ENCODE assay signal across 10 cellular contexts in genomic region chr6:169250660-169251059, GRCh38. TPM values are rescaled to one million over a fixed set of nuclear protein-coding genes. Genes with fewer than 3 reads are reported as not detected.
DNase-seq lines count a peak whose midpoint lies in the region; ATAC-seq and TF ChIP-seq lines count a peak whose summit lies in the region.
"Had no signal": no experiment of that assay in that cellular context is flagged by ENCODE, and none has a peak within 500 bp of the region (broad histone marks: within the 10 kb centered on the region; RNA-seq: fewer than 3 reads in every experiment).

No MANE protein-coding gene starts in this region.

- H3K4me3 ChIP-seq in HCT116 (replicated peaks in 1 of 2; ENCODE audit: low read depth in 1 of 2, low read length in 2 of 2), result no peak overlapping the region

- peaks cover 0 to 9% of the 10 kb centered on the region in 2 experiments; a peak in 3 of 4 replicates for H3K4me1 ChIP-seq in HCT116 (ENCODE audit: control insufficient read depth in 1 of 2, insufficient read depth in 2 of 2, low read length in 2 of 2)

- no peaks in the 10 kb centered on the region for H3K36me3 ChIP-seq in HCT116 (ENCODE audit: control insufficient read depth in 1 of 2, insufficient read depth in 2 of 2, low read length in 2 of 2)

- H3K27ac ChIP-seq in HCT116 (ENCODE audit: low read depth, low read length), result no peak overlapping the region

- no peak overlapping the region for H2AFZ ChIP-seq in HCT116 (ENCODE audit: low read depth, low read length, poor library complexity, severe bottlenecking)

- no peak overlapping the region for H3K9ac ChIP-seq in HCT116 (ENCODE audit: low read length)

- ATAC-seq in HCT116, result peak; percentile 99
- peak; percentile 18 for ATAC-seq in left ventricle myocardium superior
- ATAC-seq in GM21529 (IDR thresholded peaks at IDR 0.05; ENCODE audit: unreplicated experiment), result no peak

- intact Hi-C loops in HCT116 (cut with micrococcal nuclease), result no loop called here
- intact Hi-C loops in left ventricle myocardium superior (cut with micrococcal nuclease), result no loop called here

- POLR2A ChIA-PET in HCT116 (lab: Charles Lee), result no interaction called here

- BruUV-seq in HCT116 (replicated peaks; lab: Mats Ljungman, UMichigan), result no TSS peak

- RAD21 ChIA-PET in HCT116 (lab: Charles Lee; ENCODE audit: low non-redundant PET in 1 of 2, low total read pairs in 2 of 2, uncharacterized antibody in 2 of 2, unreplicated experiment in 2 of 2), result no interaction called here

- TF ChIP-seq POLR2A in HCT116 (IDR thresholded peaks at IDR 0.05; ENCODE audit: borderline replicate concordance, extremely low read depth, insufficient read depth, insufficient read length), result no peak

- peak; percentile 23 for DNase-seq in HCT116 (ENCODE audit: low read depth, low spot score)
- peak in 51 of 56 donors; percentile 33 to 92 (median 66) for DNase-seq in amygdala (lab: John Stamatoyannopoulos, UW)
- DNase-seq in left ventricle myocardium superior, result no peak
- DNase-seq in smooth muscle cell of the brain vasculature (ENCODE audit: low read depth, low spot score), result peak; percentile 67
- no peak for DNase-seq in DMS 273 (lab: John Stamatoyannopoulos, UW; ENCODE audit: unreplicated experiment)
- DNase-seq in activated CD8-positive, alpha-beta memory T cell treated with anti-CD3 and anti-CD28 coated beads, Interleukin-2, amount 50 U/mL, for 48 hours, result no peak
- no peak for DNase-seq in SIG-M5 (lab: John Stamatoyannopoulos, UW)

- no peaks in the 10 kb centered on the region for H3K9me2 ChIP-seq in HCT116 (ENCODE audit: insufficient read depth)

- CTCF ChIA-PET in HCT116 (lab: Charles Lee), result no interaction called here

- H3K4me2 ChIP-seq in HCT116 (ENCODE audit: low read length), result no peak overlapping the region; the same call in 1 of the 2 replicates

- no peak for TF ChIP-seq CTCF in HCT116 (IDR thresholded peaks at IDR 0.05 in 2 of 3, conservative IDR thresholded peaks at IDR 0.05 in 1 of 3; ENCODE audit: borderline replicate concordance in 1 of 3, insufficient read depth in 1 of 3, low read depth in 2 of 3, low read length in 2 of 3)

- H4K20me1 ChIP-seq in HCT116 (ENCODE audit: insufficient read depth), result no peaks in the 10 kb centered on the region

- no peaks in the 10 kb centered on the region for H3K27me3 ChIP-seq in HCT116 (ENCODE audit: insufficient read depth, low read length)

- H3K9me3 ChIP-seq in HCT116 (ENCODE audit: control insufficient read depth in 1 of 2, insufficient read depth in 1 of 2, low read depth in 1 of 2, low read length in 2 of 2), result no peaks in the 10 kb centered on the region

- H3K79me2 ChIP-seq in HCT116 (ENCODE audit: insufficient read depth, low read length), result no peaks in the 10 kb centered on the region

- peak; percentile 22; the same call in 1 of the 2 replicates for TF ChIP-seq RAD21 in HCT116 (IDR thresholded peaks at IDR 0.05; ENCODE audit: low read depth)

TF ChIP-seq in HCT116, 20 proteins besides CTCF, POLR2A, EP300 and RAD21:
- TF ChIP-seq ATF3 (IDR thresholded peaks at IDR 0.05) (no peak), REST (IDR thresholded peaks at IDR 0.05; ENCODE audit: low read depth) (no peak), CBX3 (IDR thresholded peaks at IDR 0.05; ENCODE audit: low read depth) (no peak), YY1 (IDR thresholded peaks at IDR 0.05; ENCODE audit: extremely low read depth, insufficient replicate concordance, low read depth, low read length) (no peak), SP1 (IDR thresholded peaks at IDR 0.05; ENCODE audit: low read depth) (no peak), FOSL1 (IDR thresholded peaks at IDR 0.05; ENCODE audit: low read depth) (no peak), ZNF274 (IDR thresholded peaks at IDR 0.05; ENCODE audit: low read depth, low read length) (no peak), POLR2AphosphoS5 (IDR thresholded peaks at IDR 0.05; ENCODE audit: low read depth, low read length) (no peak), SIN3A (IDR thresholded peaks at IDR 0.05; ENCODE audit: low read depth) (no peak), ELF1 (IDR thresholded peaks at IDR 0.05; ENCODE audit: borderline replicate concordance, low read depth) (no peak)
- TF ChIP-seq, protein P1, sequence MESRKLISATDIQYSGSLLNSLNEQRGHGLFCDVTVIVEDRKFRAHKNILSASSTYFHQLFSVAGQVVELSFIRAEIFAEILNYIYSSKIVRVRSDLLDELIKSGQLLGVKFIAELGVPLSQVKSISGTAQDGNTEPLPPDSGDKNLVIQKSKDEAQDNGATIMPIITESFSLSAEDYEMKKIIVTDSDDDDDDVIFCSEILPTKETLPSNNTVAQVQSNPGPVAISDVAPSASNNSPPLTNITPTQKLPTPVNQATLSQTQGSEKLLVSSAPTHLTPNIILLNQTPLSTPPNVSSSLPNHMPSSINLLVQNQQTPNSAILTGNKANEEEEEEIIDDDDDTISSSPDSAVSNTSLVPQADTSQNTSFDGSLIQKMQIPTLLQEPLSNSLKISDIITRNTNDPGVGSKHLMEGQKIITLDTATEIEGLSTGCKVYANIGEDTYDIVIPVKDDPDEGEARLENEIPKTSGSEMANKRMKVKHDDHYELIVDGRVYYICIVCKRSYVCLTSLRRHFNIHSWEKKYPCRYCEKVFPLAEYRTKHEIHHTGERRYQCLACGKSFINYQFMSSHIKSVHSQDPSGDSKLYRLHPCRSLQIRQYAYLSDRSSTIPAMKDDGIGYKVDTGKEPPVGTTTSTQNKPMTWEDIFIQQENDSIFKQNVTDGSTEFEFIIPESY (IDR thresholded peaks at IDR 0.05; ENCODE audit: extremely low read depth, insufficient replicate concordance, low read length), result no peak

RNA-seq across cellular contexts. Expression of gene THBS2, which starts 3.0 kb away (rescaled TPM):
- total RNA-seq in HCT116 (2021; ENCODE audit: unreplicated experiment) (0.39 TPM), left ventricle myocardium superior (10.7 TPM)
- polyA plus RNA-seq in HCT116 (2012), result 0.24 and 0.25 TPM in 2 replicates
- total RNA-seq: dermis microvascular lymphatic vessel endothelial cell, HT-29 had no signal

Comparison
In these comparisons a context has a peak if more than half of its experiments do, and no peak if none do; other contexts are left out.
1. DNase-seq: peak in HCT116 (single experiment), amygdala (51 of 56) and smooth muscle cell of the brain vasculature (single experiment); none in left ventricle myocardium superior (single experiment), DMS 273 (single experiment), activated CD8-positive, alpha-beta memory T cell treated with anti-CD3 and anti-CD28 coated beads, Interleukin-2, amount 50 U/mL, for 48 hours (single experiment) and SIG-M5 (single experiment).